In the genomic region with DNA sequence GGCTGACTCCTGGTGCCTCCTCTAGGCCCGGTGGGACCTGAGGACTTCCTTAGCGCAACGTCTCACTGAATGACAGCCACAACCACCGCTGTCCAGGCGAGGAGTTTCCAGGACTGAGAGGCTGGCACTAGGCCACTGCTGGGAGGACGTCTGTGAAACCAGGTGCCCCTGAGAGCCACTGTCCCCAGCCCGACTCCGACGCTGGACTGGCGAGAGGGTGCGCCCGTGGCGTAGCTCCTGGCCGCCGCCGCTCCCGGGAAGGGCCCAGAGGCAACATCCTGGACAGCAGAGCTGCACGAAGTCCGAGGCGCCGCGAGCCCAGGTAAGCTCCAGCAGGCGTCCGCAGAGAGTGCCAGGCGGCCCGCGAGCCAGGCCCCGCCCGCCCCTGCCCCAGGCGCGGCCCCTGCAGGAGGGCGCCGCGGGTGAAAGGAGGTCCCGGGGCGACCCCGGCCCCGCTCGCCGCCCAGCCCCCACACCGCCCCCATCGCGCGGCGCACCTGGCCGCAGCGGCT, we compare ENCODE assay signal across 1 cellular context.
A peak's percentile ranks its signal among the peaks of the same experiment; 100 is the strongest.
TF ChIP-seq lines count a peak whose summit lies in the region.

No MANE protein-coding gene starts in this region.

TF ChIP-seq in K562, 482 proteins besides CTCF, POLR2A, EP300 and RAD21 (continued from another document and continues in another):
- TF ChIP-seq, protein P1, sequence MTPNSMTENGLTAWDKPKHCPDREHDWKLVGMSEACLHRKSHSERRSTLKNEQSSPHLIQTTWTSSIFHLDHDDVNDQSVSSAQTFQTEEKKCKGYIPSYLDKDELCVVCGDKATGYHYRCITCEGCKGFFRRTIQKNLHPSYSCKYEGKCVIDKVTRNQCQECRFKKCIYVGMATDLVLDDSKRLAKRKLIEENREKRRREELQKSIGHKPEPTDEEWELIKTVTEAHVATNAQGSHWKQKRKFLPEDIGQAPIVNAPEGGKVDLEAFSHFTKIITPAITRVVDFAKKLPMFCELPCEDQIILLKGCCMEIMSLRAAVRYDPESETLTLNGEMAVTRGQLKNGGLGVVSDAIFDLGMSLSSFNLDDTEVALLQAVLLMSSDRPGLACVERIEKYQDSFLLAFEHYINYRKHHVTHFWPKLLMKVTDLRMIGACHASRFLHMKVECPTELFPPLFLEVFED (CRISPR knock-in tag; conservative IDR thresholded peaks at IDR 0.05) = no peak
- TF ChIP-seq MYNN (IDR thresholded peaks at IDR 0.05) = 0 out of 2 replicates have a peak, but pooled peaks have one; percentile 14
- no peak for TF ChIP-seq MYNN (CRISPR knock-in tag; IDR thresholded peaks at IDR 0.05)
- TF ChIP-seq, protein P2, sequence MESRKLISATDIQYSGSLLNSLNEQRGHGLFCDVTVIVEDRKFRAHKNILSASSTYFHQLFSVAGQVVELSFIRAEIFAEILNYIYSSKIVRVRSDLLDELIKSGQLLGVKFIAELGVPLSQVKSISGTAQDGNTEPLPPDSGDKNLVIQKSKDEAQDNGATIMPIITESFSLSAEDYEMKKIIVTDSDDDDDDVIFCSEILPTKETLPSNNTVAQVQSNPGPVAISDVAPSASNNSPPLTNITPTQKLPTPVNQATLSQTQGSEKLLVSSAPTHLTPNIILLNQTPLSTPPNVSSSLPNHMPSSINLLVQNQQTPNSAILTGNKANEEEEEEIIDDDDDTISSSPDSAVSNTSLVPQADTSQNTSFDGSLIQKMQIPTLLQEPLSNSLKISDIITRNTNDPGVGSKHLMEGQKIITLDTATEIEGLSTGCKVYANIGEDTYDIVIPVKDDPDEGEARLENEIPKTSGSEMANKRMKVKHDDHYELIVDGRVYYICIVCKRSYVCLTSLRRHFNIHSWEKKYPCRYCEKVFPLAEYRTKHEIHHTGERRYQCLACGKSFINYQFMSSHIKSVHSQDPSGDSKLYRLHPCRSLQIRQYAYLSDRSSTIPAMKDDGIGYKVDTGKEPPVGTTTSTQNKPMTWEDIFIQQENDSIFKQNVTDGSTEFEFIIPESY (CRISPR knock-in tag; IDR thresholded peaks at IDR 0.05) = no peak
- TF ChIP-seq TCF7 (IDR thresholded peaks at IDR 0.05; ENCODE audit: borderline replicate concordance) = no peak
- no peak for TF ChIP-seq SNRNP70 (optimal IDR thresholded peaks at IDR 0.05; ENCODE audit: low read depth, low read length)
- TF ChIP-seq, protein P3, sequence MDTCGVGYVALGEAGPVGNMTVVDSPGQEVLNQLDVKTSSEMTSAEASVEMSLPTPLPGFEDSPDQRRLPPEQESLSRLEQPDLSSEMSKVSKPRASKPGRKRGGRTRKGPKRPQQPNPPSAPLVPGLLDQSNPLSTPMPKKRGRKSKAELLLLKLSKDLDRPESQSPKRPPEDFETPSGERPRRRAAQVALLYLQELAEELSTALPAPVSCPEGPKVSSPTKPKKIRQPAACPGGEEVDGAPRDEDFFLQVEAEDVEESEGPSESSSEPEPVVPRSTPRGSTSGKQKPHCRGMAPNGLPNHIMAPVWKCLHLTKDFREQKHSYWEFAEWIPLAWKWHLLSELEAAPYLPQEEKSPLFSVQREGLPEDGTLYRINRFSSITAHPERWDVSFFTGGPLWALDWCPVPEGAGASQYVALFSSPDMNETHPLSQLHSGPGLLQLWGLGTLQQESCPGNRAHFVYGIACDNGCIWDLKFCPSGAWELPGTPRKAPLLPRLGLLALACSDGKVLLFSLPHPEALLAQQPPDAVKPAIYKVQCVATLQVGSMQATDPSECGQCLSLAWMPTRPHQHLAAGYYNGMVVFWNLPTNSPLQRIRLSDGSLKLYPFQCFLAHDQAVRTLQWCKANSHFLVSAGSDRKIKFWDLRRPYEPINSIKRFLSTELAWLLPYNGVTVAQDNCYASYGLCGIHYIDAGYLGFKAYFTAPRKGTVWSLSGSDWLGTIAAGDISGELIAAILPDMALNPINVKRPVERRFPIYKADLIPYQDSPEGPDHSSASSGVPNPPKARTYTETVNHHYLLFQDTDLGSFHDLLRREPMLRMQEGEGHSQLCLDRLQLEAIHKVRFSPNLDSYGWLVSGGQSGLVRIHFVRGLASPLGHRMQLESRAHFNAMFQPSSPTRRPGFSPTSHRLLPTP (IDR thresholded peaks at IDR 0.05; ENCODE audit: borderline replicate concordance, extremely low read depth, insufficient read length) = no peak
- TF ChIP-seq ZNF586 (CRISPR knock-in tag; conservative IDR thresholded peaks at IDR 0.05) = no peak
- TF ChIP-seq, protein P4, sequence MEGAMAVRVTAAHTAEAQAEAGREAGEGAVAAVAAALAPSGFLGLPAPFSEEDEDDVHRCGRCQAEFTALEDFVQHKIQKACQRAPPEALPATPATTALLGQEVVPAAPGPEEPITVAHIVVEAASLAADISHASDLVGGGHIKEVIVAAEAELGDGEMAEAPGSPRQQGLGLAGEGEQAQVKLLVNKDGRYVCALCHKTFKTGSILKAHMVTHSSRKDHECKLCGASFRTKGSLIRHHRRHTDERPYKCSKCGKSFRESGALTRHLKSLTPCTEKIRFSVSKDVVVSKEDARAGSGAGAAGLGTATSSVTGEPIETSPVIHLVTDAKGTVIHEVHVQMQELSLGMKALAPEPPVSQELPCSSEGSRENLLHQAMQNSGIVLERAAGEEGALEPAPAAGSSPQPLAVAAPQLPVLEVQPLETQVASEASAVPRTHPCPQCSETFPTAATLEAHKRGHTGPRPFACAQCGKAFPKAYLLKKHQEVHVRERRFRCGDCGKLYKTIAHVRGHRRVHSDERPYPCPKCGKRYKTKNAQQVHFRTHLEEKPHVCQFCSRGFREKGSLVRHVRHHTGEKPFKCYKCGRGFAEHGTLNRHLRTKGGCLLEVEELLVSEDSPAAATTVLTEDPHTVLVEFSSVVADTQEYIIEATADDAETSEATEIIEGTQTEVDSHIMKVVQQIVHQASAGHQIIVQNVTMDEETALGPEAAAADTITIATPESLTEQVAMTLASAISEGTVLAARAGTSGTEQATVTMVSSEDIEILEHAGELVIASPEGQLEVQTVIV (CRISPR knock-in tag; IDR thresholded peaks at IDR 0.05; ENCODE audit: borderline replicate concordance) = no peak
- TF ChIP-seq, protein P5, sequence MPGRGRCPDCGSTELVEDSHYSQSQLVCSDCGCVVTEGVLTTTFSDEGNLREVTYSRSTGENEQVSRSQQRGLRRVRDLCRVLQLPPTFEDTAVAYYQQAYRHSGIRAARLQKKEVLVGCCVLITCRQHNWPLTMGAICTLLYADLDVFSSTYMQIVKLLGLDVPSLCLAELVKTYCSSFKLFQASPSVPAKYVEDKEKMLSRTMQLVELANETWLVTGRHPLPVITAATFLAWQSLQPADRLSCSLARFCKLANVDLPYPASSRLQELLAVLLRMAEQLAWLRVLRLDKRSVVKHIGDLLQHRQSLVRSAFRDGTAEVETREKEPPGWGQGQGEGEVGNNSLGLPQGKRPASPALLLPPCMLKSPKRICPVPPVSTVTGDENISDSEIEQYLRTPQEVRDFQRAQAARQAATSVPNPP (IDR thresholded peaks at IDR 0.05; ENCODE audit: borderline replicate concordance, insufficient read depth, insufficient read length) = no peak
- TF ChIP-seq GTF2F1 (IDR thresholded peaks at IDR 0.05; ENCODE audit: low read depth, low read length) = no peak
- no peak for TF ChIP-seq HMG20B (CRISPR knock-in tag; IDR thresholded peaks at IDR 0.05)
- TF ChIP-seq SAP30 (IDR thresholded peaks at IDR 0.05; ENCODE audit: borderline replicate concordance, insufficient read depth, low read depth, low read length, poor library complexity, severe bottlenecking) = peak; percentile 97
- TF ChIP-seq, protein P6, sequence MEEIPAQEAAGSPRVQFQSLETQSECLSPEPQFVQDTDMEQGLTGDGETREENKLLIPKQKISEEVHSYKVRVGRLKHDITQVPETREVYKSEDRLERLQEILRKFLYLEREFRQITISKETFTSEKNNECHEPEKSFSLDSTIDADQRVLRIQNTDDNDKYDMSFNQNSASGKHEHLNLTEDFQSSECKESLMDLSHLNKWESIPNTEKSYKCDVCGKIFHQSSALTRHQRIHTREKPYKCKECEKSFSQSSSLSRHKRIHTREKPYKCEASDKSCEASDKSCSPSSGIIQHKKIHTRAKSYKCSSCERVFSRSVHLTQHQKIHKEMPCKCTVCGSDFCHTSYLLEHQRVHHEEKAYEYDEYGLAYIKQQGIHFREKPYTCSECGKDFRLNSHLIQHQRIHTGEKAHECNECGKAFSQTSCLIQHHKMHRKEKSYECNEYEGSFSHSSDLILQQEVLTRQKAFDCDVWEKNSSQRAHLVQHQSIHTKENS (CRISPR knock-in tag; IDR thresholded peaks at IDR 0.05) = no peak
- no peak; the same call in 1 of the 2 replicates for TF ChIP-seq RBM14 (IDR thresholded peaks at IDR 0.05; ENCODE audit: borderline replicate concordance, insufficient read depth, low read depth, low read length)
- no peak for TF ChIP-seq TEAD4 (IDR thresholded peaks at IDR 0.05; ENCODE audit: low read length)
- no peak for TF ChIP-seq TEAD4 (CRISPR knock-in tag; IDR thresholded peaks at IDR 0.05; ENCODE audit: borderline replicate concordance)
- no peak for TF ChIP-seq MCM5 (IDR thresholded peaks at IDR 0.05; ENCODE audit: low read depth)
- TF ChIP-seq, protein P7, sequence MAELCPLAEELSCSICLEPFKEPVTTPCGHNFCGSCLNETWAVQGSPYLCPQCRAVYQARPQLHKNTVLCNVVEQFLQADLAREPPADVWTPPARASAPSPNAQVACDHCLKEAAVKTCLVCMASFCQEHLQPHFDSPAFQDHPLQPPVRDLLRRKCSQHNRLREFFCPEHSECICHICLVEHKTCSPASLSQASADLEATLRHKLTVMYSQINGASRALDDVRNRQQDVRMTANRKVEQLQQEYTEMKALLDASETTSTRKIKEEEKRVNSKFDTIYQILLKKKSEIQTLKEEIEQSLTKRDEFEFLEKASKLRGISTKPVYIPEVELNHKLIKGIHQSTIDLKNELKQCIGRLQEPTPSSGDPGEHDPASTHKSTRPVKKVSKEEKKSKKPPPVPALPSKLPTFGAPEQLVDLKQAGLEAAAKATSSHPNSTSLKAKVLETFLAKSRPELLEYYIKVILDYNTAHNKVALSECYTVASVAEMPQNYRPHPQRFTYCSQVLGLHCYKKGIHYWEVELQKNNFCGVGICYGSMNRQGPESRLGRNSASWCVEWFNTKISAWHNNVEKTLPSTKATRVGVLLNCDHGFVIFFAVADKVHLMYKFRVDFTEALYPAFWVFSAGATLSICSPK (IDR thresholded peaks at IDR 0.05; ENCODE audit: borderline replicate concordance) = no peak
- TF ChIP-seq ZNF316 (IDR thresholded peaks at IDR 0.05) = no peak
- TF ChIP-seq, protein P8, sequence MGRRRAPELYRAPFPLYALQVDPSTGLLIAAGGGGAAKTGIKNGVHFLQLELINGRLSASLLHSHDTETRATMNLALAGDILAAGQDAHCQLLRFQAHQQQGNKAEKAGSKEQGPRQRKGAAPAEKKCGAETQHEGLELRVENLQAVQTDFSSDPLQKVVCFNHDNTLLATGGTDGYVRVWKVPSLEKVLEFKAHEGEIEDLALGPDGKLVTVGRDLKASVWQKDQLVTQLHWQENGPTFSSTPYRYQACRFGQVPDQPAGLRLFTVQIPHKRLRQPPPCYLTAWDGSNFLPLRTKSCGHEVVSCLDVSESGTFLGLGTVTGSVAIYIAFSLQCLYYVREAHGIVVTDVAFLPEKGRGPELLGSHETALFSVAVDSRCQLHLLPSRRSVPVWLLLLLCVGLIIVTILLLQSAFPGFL (CRISPR knock-in tag; IDR thresholded peaks at IDR 0.05) = no peak
- TF ChIP-seq PML (IDR thresholded peaks at IDR 0.05; ENCODE audit: low read length) = no peak
- no peak for TF ChIP-seq XRCC4 (IDR thresholded peaks at IDR 0.05; ENCODE audit: extremely low read depth, insufficient read depth, insufficient read length)
- TF ChIP-seq, protein P9, sequence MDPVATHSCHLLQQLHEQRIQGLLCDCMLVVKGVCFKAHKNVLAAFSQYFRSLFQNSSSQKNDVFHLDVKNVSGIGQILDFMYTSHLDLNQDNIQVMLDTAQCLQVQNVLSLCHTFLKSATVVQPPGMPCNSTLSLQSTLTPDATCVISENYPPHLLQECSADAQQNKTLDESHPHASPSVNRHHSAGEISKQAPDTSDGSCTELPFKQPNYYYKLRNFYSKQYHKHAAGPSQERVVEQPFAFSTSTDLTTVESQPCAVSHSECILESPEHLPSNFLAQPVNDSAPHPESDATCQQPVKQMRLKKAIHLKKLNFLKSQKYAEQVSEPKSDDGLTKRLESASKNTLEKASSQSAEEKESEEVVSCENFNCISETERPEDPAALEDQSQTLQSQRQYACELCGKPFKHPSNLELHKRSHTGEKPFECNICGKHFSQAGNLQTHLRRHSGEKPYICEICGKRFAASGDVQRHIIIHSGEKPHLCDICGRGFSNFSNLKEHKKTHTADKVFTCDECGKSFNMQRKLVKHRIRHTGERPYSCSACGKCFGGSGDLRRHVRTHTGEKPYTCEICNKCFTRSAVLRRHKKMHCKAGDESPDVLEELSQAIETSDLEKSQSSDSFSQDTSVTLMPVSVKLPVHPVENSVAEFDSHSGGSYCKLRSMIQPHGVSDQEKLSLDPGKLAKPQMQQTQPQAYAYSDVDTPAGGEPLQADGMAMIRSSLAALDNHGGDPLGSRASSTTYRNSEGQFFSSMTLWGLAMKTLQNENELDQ (CRISPR knock-in tag; IDR thresholded peaks at IDR 0.05; ENCODE audit: borderline replicate concordance) = no peak
- no peak for TF ChIP-seq GATAD2B (IDR thresholded peaks at IDR 0.05; ENCODE audit: borderline replicate concordance)
- TF ChIP-seq, protein P10, sequence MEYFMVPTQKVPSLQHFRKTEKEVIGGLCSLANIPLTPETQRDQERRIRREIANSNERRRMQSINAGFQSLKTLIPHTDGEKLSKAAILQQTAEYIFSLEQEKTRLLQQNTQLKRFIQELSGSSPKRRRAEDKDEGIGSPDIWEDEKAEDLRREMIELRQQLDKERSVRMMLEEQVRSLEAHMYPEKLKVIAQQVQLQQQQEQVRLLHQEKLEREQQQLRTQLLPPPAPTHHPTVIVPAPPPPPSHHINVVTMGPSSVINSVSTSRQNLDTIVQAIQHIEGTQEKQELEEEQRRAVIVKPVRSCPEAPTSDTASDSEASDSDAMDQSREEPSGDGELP (CRISPR knock-in tag; IDR thresholded peaks at IDR 0.05; ENCODE audit: borderline replicate concordance) = no peak
- no peak for TF ChIP-seq ZNF140 (CRISPR knock-in tag; IDR thresholded peaks at IDR 0.05)
- TF ChIP-seq MAZ (CRISPR knock-in tag; conservative IDR thresholded peaks at IDR 0.05 in 1 of 2, IDR thresholded peaks at IDR 0.05 in 1 of 2) = no peak
- TF ChIP-seq ZNF699 (CRISPR knock-in tag; IDR thresholded peaks at IDR 0.05; ENCODE audit: insufficient replicate concordance) = no peak
- peak; percentile 15 for TF ChIP-seq SIRT6 (IDR thresholded peaks at IDR 0.05; ENCODE audit: low read depth, low read length)
- TF ChIP-seq, protein P11, sequence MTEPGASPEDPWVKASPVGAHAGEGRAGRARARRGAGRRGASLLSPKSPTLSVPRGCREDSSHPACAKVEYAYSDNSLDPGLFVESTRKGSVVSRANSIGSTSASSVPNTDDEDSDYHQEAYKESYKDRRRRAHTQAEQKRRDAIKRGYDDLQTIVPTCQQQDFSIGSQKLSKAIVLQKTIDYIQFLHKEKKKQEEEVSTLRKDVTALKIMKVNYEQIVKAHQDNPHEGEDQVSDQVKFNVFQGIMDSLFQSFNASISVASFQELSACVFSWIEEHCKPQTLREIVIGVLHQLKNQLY (CRISPR knock-in tag; conservative IDR thresholded peaks at IDR 0.05) = peak in 1 of 2 experiments; percentile 83; a peak in 1 of 4 replicates
- no peak for TF ChIP-seq MBD2 (IDR thresholded peaks at IDR 0.05; ENCODE audit: borderline replicate concordance, low read depth)
- TF ChIP-seq PCBP2 (IDR thresholded peaks at IDR 0.05; ENCODE audit: low read depth, low read length, poor library complexity, severe bottlenecking) = no peak
- TF ChIP-seq, protein P12, sequence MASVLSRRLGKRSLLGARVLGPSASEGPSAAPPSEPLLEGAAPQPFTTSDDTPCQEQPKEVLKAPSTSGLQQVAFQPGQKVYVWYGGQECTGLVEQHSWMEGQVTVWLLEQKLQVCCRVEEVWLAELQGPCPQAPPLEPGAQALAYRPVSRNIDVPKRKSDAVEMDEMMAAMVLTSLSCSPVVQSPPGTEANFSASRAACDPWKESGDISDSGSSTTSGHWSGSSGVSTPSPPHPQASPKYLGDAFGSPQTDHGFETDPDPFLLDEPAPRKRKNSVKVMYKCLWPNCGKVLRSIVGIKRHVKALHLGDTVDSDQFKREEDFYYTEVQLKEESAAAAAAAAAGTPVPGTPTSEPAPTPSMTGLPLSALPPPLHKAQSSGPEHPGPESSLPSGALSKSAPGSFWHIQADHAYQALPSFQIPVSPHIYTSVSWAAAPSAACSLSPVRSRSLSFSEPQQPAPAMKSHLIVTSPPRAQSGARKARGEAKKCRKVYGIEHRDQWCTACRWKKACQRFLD (CRISPR knock-in tag; IDR thresholded peaks at IDR 0.05) = no peak
- TF ChIP-seq ZC3H8 (IDR thresholded peaks at IDR 0.05) = no peak
